Comparison of ENCODE assay signal across 5 cellular contexts in genomic region chr16:84872971-84873370, GRCh38. TPM values are rescaled to one million over a fixed set of nuclear protein-coding genes. Genes with fewer than 3 reads are reported as not detected.
DNase-seq lines count a peak whose midpoint lies in the region; ATAC-seq, FAIRE-seq and TF ChIP-seq lines count a peak whose summit lies in the region.
"Not testable (repeated sequence)": the region's sequence is repeated elsewhere in the genome, so short reads cannot be mapped to it uniquely, and the experiment has no call there.

No MANE protein-coding gene starts in this region.

- H3K27ac ChIP-seq in K562 (ENCODE audit: extremely low read depth, low read depth, low read length); trophoblast cell (ENCODE audit: low read depth, low read length): not testable (repeated sequence)

- H3K9ac ChIP-seq in K562 (ENCODE audit: insufficient read depth in 1 of 2, low read depth in 2 of 2, low read length in 2 of 2); trophoblast cell (ENCODE audit: low read length): not testable (repeated sequence)

- not testable (repeated sequence) for H3K4me3 Mint-ChIP-seq in natural killer cell treated with Interleukin-12 subunit alpha and Interleukin-12 subunit beta and Interleukin-15 and Interleukin-18, amount 100 ng/mL, for 72 hours

- not testable (repeated sequence) for H3K79me1 ChIP-seq in trophoblast cell (ENCODE audit: low read length)

- H3K23ac ChIP-seq in trophoblast cell (ENCODE audit: low read length), result not testable (repeated sequence)

- not testable (repeated sequence) for H3K36me3 ChIP-seq in K562 (ENCODE audit: control insufficient read depth, insufficient read depth, low read length)
- H3K36me3 ChIP-seq in trophoblast cell (ENCODE audit: control insufficient read depth in 1 of 2, insufficient read depth in 2 of 2, low read length in 2 of 2), result peaks cover 58 to 67% of the 10 kb centered on the region in 2 experiments

- not testable (repeated sequence) for BruUV-seq in K562 (replicated peaks; lab: Mats Ljungman, UMichigan)

- H3K9me3 ChIP-seq in K562 (replicated peaks; ENCODE audit: control insufficient read depth, insufficient read depth, low read depth, low read length); trophoblast cell (ENCODE audit: insufficient read depth, low read depth, low read length): not testable (repeated sequence)

- H3K4me1 ChIP-seq in K562 (replicated peaks in 1 of 2; ENCODE audit: control insufficient read depth in 2 of 2, insufficient read depth in 2 of 2, low read length in 2 of 2); trophoblast cell (ENCODE audit: control insufficient read depth in 1 of 2, insufficient read depth in 2 of 2, low read length in 2 of 2): not testable (repeated sequence)

- H3K27me3 ChIP-seq in K562 (ENCODE audit: control insufficient read depth in 2 of 2, insufficient read depth in 2 of 2, low read length in 2 of 2), result peaks cover 20 to 23% of the 10 kb centered on the region in 2 experiments
- H3K27me3 ChIP-seq in trophoblast cell (ENCODE audit: insufficient read depth, low read length), result not testable (repeated sequence)

- not testable (repeated sequence) for H3K4ac ChIP-seq in trophoblast cell (ENCODE audit: low read depth, low read length)

- H4K20me1 ChIP-seq in K562 (replicated peaks; ENCODE audit: control insufficient read depth, insufficient read depth, low read length), result not testable (repeated sequence)

- not testable (repeated sequence) for H2BK12ac ChIP-seq in trophoblast cell (ENCODE audit: low read length)

- not testable (repeated sequence) for H3K4me2 ChIP-seq in K562 (ENCODE audit: insufficient read depth, low read length); trophoblast cell (ENCODE audit: low read length)

- not testable (repeated sequence) for FAIRE-seq in K562 (lab: Jason Lieb, UNC)

- not testable (repeated sequence) for ATAC-seq in K562; Right ventricle myocardium superior (ENCODE audit: poor library complexity); left ventricle myocardium superior; natural killer cell treated with Interleukin-12 subunit alpha and Interleukin-12 subunit beta and Interleukin-15 and Interleukin-18, amount 100 ng/mL, for 72 hours

- H3K27me3 Mint-ChIP-seq in natural killer cell treated with Interleukin-12 subunit alpha and Interleukin-12 subunit beta and Interleukin-15 and Interleukin-18, amount 100 ng/mL, for 72 hours, result not testable (repeated sequence)

- not testable (repeated sequence) for H3K4me3 ChIP-seq in K562; trophoblast cell (ENCODE audit: low read depth, low read length)

- not testable (repeated sequence) for TF ChIP-seq EP300 in K562 (IDR thresholded peaks at IDR 0.05; ENCODE audit: low read length)

- not testable (repeated sequence) for H3K18ac ChIP-seq in trophoblast cell (ENCODE audit: low read length)

- H2AFZ ChIP-seq in K562 (ENCODE audit: low read depth, low read length), result 0 out of 2 replicates have a peak overlapping the region, but pooled peaks have one; percentile 4
- H2AFZ ChIP-seq in trophoblast cell (ENCODE audit: insufficient read depth, low read length, poor library complexity), result not testable (repeated sequence)

- not testable (repeated sequence) for H4K91ac ChIP-seq in trophoblast cell (ENCODE audit: low read depth, low read length)

- not testable (repeated sequence) for H2AK5ac ChIP-seq in trophoblast cell (ENCODE audit: low read length)

- H3K9me1 ChIP-seq in K562 (ENCODE audit: control insufficient read depth, insufficient read depth, low read length), result not testable (repeated sequence)

- H3K14ac ChIP-seq in trophoblast cell (ENCODE audit: low read length), result not testable (repeated sequence)

- intact Hi-C loops in K562 (cut with micrococcal nuclease); Right ventricle myocardium superior (cut with DNase I); left ventricle myocardium superior (cut with micrococcal nuclease): not testable (repeated sequence)

- TF ChIP-seq CTCF in K562 (IDR thresholded peaks at IDR 0.05 in 2 of 3, conservative IDR thresholded peaks at IDR 0.05 in 1 of 3; ENCODE audit: insufficient read depth in 2 of 3, low read depth in 1 of 3, low read length in 3 of 3), result not testable (repeated sequence)

- not testable (repeated sequence) for H3K36me3 Mint-ChIP-seq in natural killer cell treated with Interleukin-12 subunit alpha and Interleukin-12 subunit beta and Interleukin-15 and Interleukin-18, amount 100 ng/mL, for 72 hours

- WGBS in K562 (ENCODE audit: insufficient coverage, low coverage, missing lambda C conversion rate), result 83% methylated on average over 17 of the region's 17 CpGs
- no CpG with 5 or more reads among the region's 17 CpGs for WGBS in trophoblast cell (ENCODE audit: extremely low coverage, insufficient coverage, insufficient read length)

- POLR2A ChIA-PET in K562 (lab: Yijun Ruan, JAX), result interaction anchor here (1.3 to 1.6 kb wide), 3 partner anchors 10 to 26 kb away, joined by 3 to 6 read pairs (median 4); no protein-coding TSS in a partner anchor

- not testable (repeated sequence) for H2BK5ac ChIP-seq in trophoblast cell (ENCODE audit: low read depth, low read length, poor library complexity)

- H3K9me3 Mint-ChIP-seq in natural killer cell treated with Interleukin-12 subunit alpha and Interleukin-12 subunit beta and Interleukin-15 and Interleukin-18, amount 100 ng/mL, for 72 hours, result not testable (repeated sequence)

- TF ChIP-seq RAD21 in K562 (CRISPR knock-in tag; conservative IDR thresholded peaks at IDR 0.05 in 1 of 2, IDR thresholded peaks at IDR 0.05 in 1 of 2), result not testable (repeated sequence)

- TF ChIP-seq POLR2A in K562 (conservative IDR thresholded peaks at IDR 0.05), result not testable (repeated sequence)

- H3K4me1 Mint-ChIP-seq in natural killer cell treated with Interleukin-12 subunit alpha and Interleukin-12 subunit beta and Interleukin-15 and Interleukin-18, amount 100 ng/mL, for 72 hours (ENCODE audit: low read depth in 2 of 2), result not testable (repeated sequence)

- not testable (repeated sequence) for H4K12ac ChIP-seq in trophoblast cell (ENCODE audit: low read depth, low read length)

- not testable (repeated sequence) for H3K27ac Mint-ChIP-seq in natural killer cell treated with Interleukin-12 subunit alpha and Interleukin-12 subunit beta and Interleukin-15 and Interleukin-18, amount 100 ng/mL, for 72 hours

- not testable (repeated sequence) for H4K8ac ChIP-seq in trophoblast cell (ENCODE audit: low read depth, low read length)

- in situ Hi-C loops in K562 (cut with MboI), result not testable (repeated sequence)

- not testable (repeated sequence) for H3K79me2 ChIP-seq in K562 (ENCODE audit: control insufficient read depth, insufficient read depth, low read length); trophoblast cell (ENCODE audit: control insufficient read depth, insufficient read depth, low read length, poor library complexity)

- CTCF ChIA-PET in K562 (lab: Yijun Ruan, JAX; ENCODE audit: low intra/inter-chr PET ratio), result not testable (repeated sequence)

- not testable (repeated sequence) for DNase-seq in K562 (ENCODE audit: extremely low read depth in 1 of 4, low spot score in 3 of 4)
- DNase-seq in Right ventricle myocardium superior (peak; percentile 24), left ventricle myocardium superior (peak; percentile 18), trophoblast cell (peak; percentile 53 to 66)
- DNase-seq in natural killer cell treated with Interleukin-12 subunit alpha and Interleukin-12 subunit beta and Interleukin-15 and Interleukin-18, amount 100 ng/mL, for 72 hours (ENCODE audit: low spot score), result peak; percentile 32

- H2BK120ac ChIP-seq in trophoblast cell (ENCODE audit: insufficient read depth, low read length, poor library complexity), result not testable (repeated sequence)

RNA-seq across cellular contexts. Expression of gene CRISPLD2, which starts 53.2 kb away (rescaled TPM):
- 0.42 TPM in 1 of 2 replicates, not detected in the other for total RNA-seq in K562 (2011; cell fraction: chromatin; rRNA removed; ENCODE audit: low replicate concordance)
- 0.13 and 0.17 TPM in 2 replicates for total RNA-seq in K562 (2011; cell fraction: nucleolus; rRNA removed)
- total RNA-seq in K562 (2011; cell fraction: nucleoplasm; rRNA removed), result 0.31 TPM in 1 of 2 replicates, not detected in the other
- total RNA-seq in K562 (2014; rRNA removed) (0.12 TPM in 1 of 2 replicates, not detected in the other), K562 (2014; rRNA removed; fragmentation: Illumina TruSeq; extraction: Trizol) (0.04 and 0.10 TPM in 2 replicates), K562 (2015; rRNA removed; fragmentation: Illumina TruSeq; extraction: Trizol) (not detected in 2 replicates), K562 (2021) (0.22 and 0.24 TPM in 2 replicates), Right ventricle myocardium superior (23.5 TPM), left ventricle myocardium superior (29.1 TPM)
- polyA plus RNA-seq in K562 (2011; rRNA removed) (0.05 TPM in 1 of 2 replicates, not detected in the other), K562 (2014; fragmentation: Illumina TruSeq; extraction: Trizol) (0.03 and 0.06 TPM in 2 replicates), K562 (2014; fragmentation: Nextera tagmentation; extraction: Ambion mirVana) (under 1 TPM in 1 of 2 experiments, not detected in 1; 0.03 TPM), K562 (2014; rRNA removed) (0.08 TPM in 1 of 2 replicates, not detected in the other)
- polyA plus RNA-seq in K562 (2011; cell fraction: cytosol; rRNA removed), result 0.03 and 0.19 TPM in 2 replicates
- 0.34 TPM in 1 of 2 replicates, not detected in the other for polyA plus RNA-seq in K562 (2011; cell fraction: nucleus; rRNA removed)
- 0.07 and 0.16 TPM in 2 replicates for polyA plus RNA-seq in K562 (2012)
- polyA minus RNA-seq in K562 (2011; rRNA and poly(A)+ RNA removed), result 0.04 and 0.06 TPM in 2 replicates
- not detected in 2 replicates for polyA minus RNA-seq in K562 (2011; cell fraction: cytosol; rRNA and poly(A)+ RNA removed)
- polyA minus RNA-seq in K562 (2011; cell fraction: nucleus; rRNA and poly(A)+ RNA removed), result 0.27 TPM in 1 of 2 replicates, not detected in the other
- total RNA-seq in natural killer cell treated with Interleukin-12 subunit alpha and Interleukin-12 subunit beta and Interleukin-15 and Interleukin-18, amount 100 ng/mL, for 72 hours, result 1 to 10 TPM in 1 of 2 donors, under 1 TPM in 1; 0.43 to 1.7 TPM
- 121 and 124 TPM in 2 replicates for polyA plus RNA-seq in trophoblast cell (2013)
